Comparison of ENCODE assay signal across 14 cellular contexts in the genomic region with DNA sequence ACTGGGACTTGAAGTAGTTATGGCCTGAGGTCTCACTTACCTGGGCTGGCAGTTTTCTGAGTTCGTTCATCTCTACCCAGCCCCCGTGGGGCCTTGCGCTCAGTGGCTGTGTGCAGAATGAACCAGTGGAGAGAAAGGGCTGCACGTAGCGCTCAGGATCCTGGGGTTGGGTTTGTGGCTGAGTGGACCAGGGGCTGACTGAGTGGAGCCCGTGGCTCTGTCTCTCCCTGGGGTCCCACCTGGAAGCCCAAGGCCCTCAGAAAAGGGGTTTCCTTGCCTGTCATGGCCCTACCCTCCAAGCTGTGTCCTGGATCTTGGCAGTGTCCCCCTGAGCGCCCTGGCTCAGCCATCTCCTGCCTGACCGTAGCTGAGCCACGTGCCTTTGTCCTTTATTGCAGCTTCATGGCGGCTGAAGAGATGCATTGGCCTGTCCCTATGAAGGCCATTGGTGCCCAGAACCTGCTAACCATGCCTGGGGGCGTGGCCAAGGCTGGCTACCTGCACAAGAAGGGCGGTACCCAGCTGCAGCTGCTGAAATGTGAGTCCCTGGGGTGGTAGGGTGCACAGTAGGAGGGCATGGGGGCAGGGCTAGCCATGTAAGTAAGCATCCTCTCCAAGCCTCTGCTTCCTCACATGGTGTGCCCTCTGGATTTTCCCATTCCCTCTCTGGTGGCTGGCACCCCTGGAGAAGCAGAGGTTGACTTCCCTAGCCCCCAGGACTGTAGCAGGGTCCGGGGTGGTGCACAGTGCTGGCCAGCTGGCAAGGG. TPM values are rescaled to one million over a fixed set of nuclear protein-coding genes. Genes with fewer than 3 reads are reported as not detected.
A peak's percentile ranks its signal among the peaks of the same experiment; 100 is the strongest.
DNase-seq lines count a peak whose midpoint lies in the region; ATAC-seq and TF ChIP-seq lines count a peak whose summit lies in the region.
"Had no signal": no experiment of that assay in that cellular context is flagged by ENCODE, and none has a peak within 500 bp of the region (broad histone marks: within the 10 kb centered on the region; RNA-seq: fewer than 3 reads in every experiment).

No MANE protein-coding gene starts in this region.

- intact Hi-C loops in activated naive CD4-positive, alpha-beta T cell treated with anti-CD3 and anti-CD28 coated beads for 36 hours (cut with micrococcal nuclease), result no loop called here
- intact Hi-C loops in left cardiac atrium (cut with DNase I), result no loop called here

- peaks cover 6% of the 10 kb centered on the region for H3K36me3 Mint-ChIP-seq in activated naive CD4-positive, alpha-beta T cell treated with anti-CD3 and anti-CD28 coated beads, Interleukin-2, amount 50 U/mL, for 24 hours
- peaks cover 22% of the 10 kb centered on the region for H3K36me3 Mint-ChIP-seq in activated naive CD4-positive, alpha-beta T cell treated with anti-CD3 and anti-CD28 coated beads for 36 hours (ENCODE audit: low read depth)
- peaks cover 10% of the 10 kb centered on the region for H3K36me3 Mint-ChIP-seq in progenitor cell of endocrine pancreas (ENCODE audit: insufficient read depth)
- peaks cover 70% of the 10 kb centered on the region for H3K36me3 Mint-ChIP-seq in activated T-helper 17 cell treated with anti-CD3 and anti-CD28 coated beads, Interleukin-2, amount 50 U/mL, for 72 hours (ENCODE audit: low read depth)

- H3K27me3 Mint-ChIP-seq in activated naive CD4-positive, alpha-beta T cell treated with anti-CD3 and anti-CD28 coated beads, Interleukin-2, amount 50 U/mL, for 24 hours, result no peaks in the 10 kb centered on the region
- H3K27me3 Mint-ChIP-seq in activated naive CD4-positive, alpha-beta T cell treated with anti-CD3 and anti-CD28 coated beads for 36 hours (ENCODE audit: low read depth), result no peaks in the 10 kb centered on the region
- peaks cover 3% of the 10 kb centered on the region for H3K27me3 Mint-ChIP-seq in progenitor cell of endocrine pancreas
- H3K27me3 Mint-ChIP-seq in activated T-helper 17 cell treated with anti-CD3 and anti-CD28 coated beads, Interleukin-2, amount 50 U/mL, for 72 hours, result no peaks in the 10 kb centered on the region

- no peak for DNase-seq in activated naive CD4-positive, alpha-beta T cell treated with anti-CD3 and anti-CD28 coated beads for 36 hours
- DNase-seq in NCI-H146 (lab: John Stamatoyannopoulos, UW), result peak; percentile 90
- DNase-seq in left cardiac atrium, result peak; percentile 17
- no peak for DNase-seq in progenitor cell of endocrine pancreas (ENCODE audit: low spot score, unreplicated experiment)
- no peak for DNase-seq in NCI-H1930 (lab: John Stamatoyannopoulos, UW)
- no peak for DNase-seq in GM03348 (ENCODE audit: low spot score)
- DNase-seq: activated CD8-positive, alpha-beta memory T cell treated with anti-CD3 and anti-CD28 coated beads for 24 hours; activated gamma-delta T cell treated with Interleukin-2 at 50 U/mL for 16 hours; DMS79; NCI-H2171 treated with DMSO at 0.1 percent for 48 hours; stimulated activated CD4-positive, alpha-beta T cell treated with anti-CD3 and anti-CD28 coated beads, Interleukin-12 subunit alpha, Interleukin-12 subunit beta, amount 100 ng/mL, for 4 hours had no signal

- peaks cover 33% of the 10 kb centered on the region for H3K4me1 Mint-ChIP-seq in activated naive CD4-positive, alpha-beta T cell treated with anti-CD3 and anti-CD28 coated beads, Interleukin-2, amount 50 U/mL, for 24 hours
- H3K4me1 Mint-ChIP-seq in activated naive CD4-positive, alpha-beta T cell treated with anti-CD3 and anti-CD28 coated beads for 36 hours (ENCODE audit: low read depth), result peaks cover 24% of the 10 kb centered on the region
- H3K4me1 Mint-ChIP-seq in progenitor cell of endocrine pancreas (ENCODE audit: low read depth), result peaks cover 5% of the 10 kb centered on the region
- H3K4me1 Mint-ChIP-seq in activated T-helper 17 cell treated with anti-CD3 and anti-CD28 coated beads, Interleukin-2, amount 50 U/mL, for 72 hours, result peaks cover 22% of the 10 kb centered on the region

- CTCF ChIA-PET in activated naive CD4-positive, alpha-beta T cell treated with anti-CD3 and anti-CD28 coated beads for 36 hours (lab: Charles Lee), result interaction anchor here (1.7 kb wide), 1 partner anchor 22 kb away, joined by 3 read pairs; no protein-coding TSS in a partner anchor

- H3K4me3 Mint-ChIP-seq in activated naive CD4-positive, alpha-beta T cell treated with anti-CD3 and anti-CD28 coated beads, Interleukin-2, amount 50 U/mL, for 24 hours, result peak overlapping the region; percentile 31
- H3K4me3 Mint-ChIP-seq in activated naive CD4-positive, alpha-beta T cell treated with anti-CD3 and anti-CD28 coated beads for 36 hours, result no peak overlapping the region
- H3K4me3 Mint-ChIP-seq in progenitor cell of endocrine pancreas (ENCODE audit: low read depth), result peak overlapping the region; percentile 74
- H3K4me3 Mint-ChIP-seq in activated T-helper 17 cell treated with anti-CD3 and anti-CD28 coated beads, Interleukin-2, amount 50 U/mL, for 72 hours, result no peak overlapping the region

- no peaks in the 10 kb centered on the region for H3K9me3 Mint-ChIP-seq in activated naive CD4-positive, alpha-beta T cell treated with anti-CD3 and anti-CD28 coated beads, Interleukin-2, amount 50 U/mL, for 24 hours
- H3K9me3 Mint-ChIP-seq in activated naive CD4-positive, alpha-beta T cell treated with anti-CD3 and anti-CD28 coated beads for 36 hours, result no peaks in the 10 kb centered on the region
- H3K9me3 Mint-ChIP-seq in progenitor cell of endocrine pancreas (ENCODE audit: low read depth), result peaks cover 10% of the 10 kb centered on the region
- H3K9me3 Mint-ChIP-seq in activated T-helper 17 cell treated with anti-CD3 and anti-CD28 coated beads, Interleukin-2, amount 50 U/mL, for 72 hours, result no peaks in the 10 kb centered on the region

- no peak for ATAC-seq in left cardiac atrium
- no peak for ATAC-seq in activated T-helper 17 cell treated with anti-CD3 and anti-CD28 coated beads, Interleukin-2, amount 50 U/mL, for 72 hours (replicated peaks)
- ATAC-seq: gastroesophageal sphincter had no signal

- H3K27ac Mint-ChIP-seq in activated naive CD4-positive, alpha-beta T cell treated with anti-CD3 and anti-CD28 coated beads, Interleukin-2, amount 50 U/mL, for 24 hours, result peak overlapping the region; percentile 51
- no peak overlapping the region for H3K27ac Mint-ChIP-seq in activated naive CD4-positive, alpha-beta T cell treated with anti-CD3 and anti-CD28 coated beads for 36 hours
- no peak overlapping the region for H3K27ac Mint-ChIP-seq in progenitor cell of endocrine pancreas
- H3K27ac Mint-ChIP-seq in activated T-helper 17 cell treated with anti-CD3 and anti-CD28 coated beads, Interleukin-2, amount 50 U/mL, for 72 hours, result no peak overlapping the region

- TF ChIP-seq CTCF in progenitor cell of endocrine pancreas (IDR thresholded peaks at IDR 0.05; ENCODE audit: unreplicated experiment), result no peak

RNA-seq across cellular contexts. Expression of gene ADD1, which starts 23.2 kb away (rescaled TPM):
- total RNA-seq in activated naive CD4-positive, alpha-beta T cell treated with anti-CD3 and anti-CD28 coated beads for 36 hours, result 100 to 1,000 TPM; 165 TPM
- total RNA-seq in left cardiac atrium, result 100 to 1,000 TPM; 200 to 209 TPM
- total RNA-seq in progenitor cell of endocrine pancreas, result 249 and 271 TPM in 2 replicates
- 100 to 1,000 TPM; 220 to 254 TPM for total RNA-seq in activated T-helper 17 cell treated with anti-CD3 and anti-CD28 coated beads, Interleukin-2, amount 50 U/mL, for 72 hours

RNA-seq across cellular contexts. Expression of gene SH3BP2, which starts 27.5 kb away (rescaled TPM):
- total RNA-seq in activated naive CD4-positive, alpha-beta T cell treated with anti-CD3 and anti-CD28 coated beads for 36 hours, result 10 to 100 TPM; 45.7 to 47.4 TPM
- 10 to 100 TPM; 28.3 to 28.5 TPM for total RNA-seq in left cardiac atrium
- total RNA-seq in progenitor cell of endocrine pancreas, result 67.7 and 70.8 TPM in 2 replicates
- total RNA-seq in activated T-helper 17 cell treated with anti-CD3 and anti-CD28 coated beads, Interleukin-2, amount 50 U/mL, for 72 hours, result 100 to 1,000 TPM in 1 of 2 donors, 10 to 100 TPM in 1; 83.5 to 122 TPM

Comparison
In these comparisons a context has a peak if more than half of its experiments do, and no peak if none do; other contexts are left out.
1. H3K4me3 Mint-ChIP-seq: peak in activated naive CD4-positive, alpha-beta T cell treated with anti-CD3 and anti-CD28 coated beads, Interleukin-2, amount 50 U/mL, for 24 hours (single experiment) and progenitor cell of endocrine pancreas (single experiment); none in activated naive CD4-positive, alpha-beta T cell treated with anti-CD3 and anti-CD28 coated beads for 36 hours (single experiment) and activated T-helper 17 cell treated with anti-CD3 and anti-CD28 coated beads, Interleukin-2, amount 50 U/mL, for 72 hours (single experiment).
2. DNase-seq: peak in NCI-H146 (single experiment) and left cardiac atrium (single experiment); none in activated naive CD4-positive, alpha-beta T cell treated with anti-CD3 and anti-CD28 coated beads for 36 hours (single experiment), progenitor cell of endocrine pancreas (single experiment), NCI-H1930 (0 of 2) and GM03348 (single experiment).